Comparison of ENCODE assay signal across 25 cellular contexts in genomic region chr16:64131423-64131822, GRCh38.
"Had no signal": no experiment of that assay in that cellular context is flagged by ENCODE, and none has a peak within 500 bp of the region (broad histone marks: within the 10 kb centered on the region; RNA-seq: fewer than 3 reads in every experiment).

No MANE protein-coding gene starts in this region.

- ATAC-seq: activated CD4-positive, CD25-positive, alpha-beta regulatory T cell treated with anti-CD3 and anti-CD28 coated beads, Interleukin-2, amount 50 U/mL, for 24 hours; activated CD8-positive, alpha-beta T cell treated with anti-CD3 and anti-CD28 coated beads for 36 hours; activated T-cell treated with anti-CD3 and anti-CD28 coated beads, Interleukin-2, amount 50 U/mL, for 4 hours; activated T-helper 17 cell treated with anti-CD3 and anti-CD28 coated beads, Interleukin-2, amount 50 U/mL, for 72 hours; esophagus mucosa had no signal

- H3K4me3 ChIP-seq: coronary artery, dorsolateral prefrontal cortex had no signal

- H3K27me3 ChIP-seq: brain microvascular endothelial cell, dorsolateral prefrontal cortex had no signal

- H3K36me3 ChIP-seq: brain microvascular endothelial cell, WERI-Rb-1 had no signal

- H3K27ac ChIP-seq: brain microvascular endothelial cell, coronary artery, WERI-Rb-1 had no signal

- DNase-seq: activated B cell treated with CpG ODN at 0.5 μM for 24 hours; activated CD4-positive, alpha-beta T cell treated with anti-CD3 and anti-CD28 coated beads for 48 hours; activated CD4-positive, alpha-beta T cell treated with anti-CD3 and anti-CD28 coated beads, Interleukin-2, amount 50 U/mL, for 1 hour; activated CD4-positive, alpha-beta T cell treated with anti-CD3 and anti-CD28 coated beads, Interleukin-2, amount 50 U/mL, for 48 hours; activated CD8-positive, alpha-beta memory T cell treated with anti-CD3 and anti-CD28 coated beads for 24 hours; activated CD8-positive, alpha-beta T cell treated with anti-CD3 and anti-CD28 coated beads for 36 hours; activated effector memory CD4-positive, alpha-beta T cell treated with Interleukin-2 at 50 U/mL for 16 hours; activated gamma-delta T cell treated with Interleukin-2 at 50 U/mL for 16 hours; activated naive CD4-positive, alpha-beta T cell treated with anti-CD3 and anti-CD28 coated beads, Interleukin-2, amount 50 U/mL, for 16 hours; activated naive CD4-positive, alpha-beta T cell treated with Interleukin-2 at 50 U/mL for 16 hours; activated T-cell treated with anti-CD3 and anti-CD28 coated beads, Interleukin-2, amount 50 U/mL, for 4 hours; amniotic stem cell; anterior cingulate cortex; brain microvascular endothelial cell; dorsolateral prefrontal cortex; effector memory CD4-positive, alpha-beta T cell; endodermal cell; foreskin fibroblast; head of caudate nucleus; T1000; WERI-Rb-1 had no signal
